In the genomic region with DNA sequence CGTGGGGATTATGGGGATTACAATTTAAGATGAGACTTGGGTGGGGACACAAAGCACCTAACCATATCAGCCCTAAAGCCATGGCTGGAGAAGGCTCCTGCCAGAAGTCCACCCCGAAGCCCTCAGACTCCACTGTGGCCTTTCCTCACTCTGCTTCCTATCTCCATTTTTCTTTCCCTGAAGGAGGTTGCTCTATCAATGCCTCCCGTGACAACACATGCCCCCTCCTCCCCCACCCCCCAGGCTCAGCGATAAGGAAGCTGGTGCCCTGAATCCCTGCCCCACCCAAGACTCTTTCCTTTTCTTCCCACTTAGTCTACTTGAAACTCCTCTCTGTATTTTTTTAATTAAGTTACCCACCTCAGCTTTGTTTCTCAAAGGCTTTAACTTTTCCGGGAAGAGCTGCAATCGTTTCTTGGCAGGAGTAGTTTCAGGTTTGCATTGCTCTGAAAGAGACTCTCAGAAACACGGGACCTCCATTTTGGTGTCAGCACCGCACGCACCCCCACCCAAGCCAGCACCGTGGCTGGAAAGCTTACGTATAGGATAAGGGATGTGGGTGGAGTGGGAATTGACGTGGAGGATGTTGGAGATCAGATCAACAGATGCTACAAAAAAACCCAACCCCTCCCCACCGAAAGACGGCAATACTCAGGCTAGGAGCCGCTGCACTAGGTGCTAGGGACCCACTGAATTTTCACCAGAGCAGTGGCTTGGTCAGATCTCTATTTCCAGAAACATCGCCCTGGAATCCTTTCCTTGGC, we compare ENCODE assay signal across 8 cellular contexts. TPM values are rescaled to one million over a fixed set of nuclear protein-coding genes. Genes with fewer than 3 reads are reported as not detected.
A peak's percentile ranks its signal among the peaks of the same experiment; 100 is the strongest.
DNase-seq lines count a peak whose midpoint lies in the region; ATAC-seq, FAIRE-seq and TF ChIP-seq lines count a peak whose summit lies in the region.

No MANE protein-coding gene starts in this region.

- peaks cover 3 to 5% of the 10 kb centered on the region in 2 donors for H3K4me1 ChIP-seq in kidney (ENCODE audit: control insufficient read depth in 1 of 2, insufficient read depth in 1 of 2, low read depth in 1 of 2, low read length in 2 of 2)

- peak overlapping the region; percentile 85 for H3K4me3 Mint-ChIP-seq in activated T-cell treated with anti-CD3 and anti-CD28 coated beads, Interleukin-2, amount 50 U/mL, for 24 hours
- H3K4me3 Mint-ChIP-seq in MCF 10A (ENCODE audit: unreplicated experiment), result peak overlapping the region; percentile 90

- H3K9ac ChIP-seq in kidney (ENCODE audit: low read length in 2 of 2), result peak overlapping the region; percentile 41 to 84

- intact Hi-C loops in MCF 10A (cut with micrococcal nuclease), result no loop called here
- intact Hi-C loops in kidney (cut with DNase I), result no loop called here

- CTCF ChIA-PET in MCF 10A (lab: Yijun Ruan, JAX), result interaction anchor here (0.7 kb wide), 1 partner anchor 9 kb away, joined by 3 read pairs; no protein-coding TSS in a partner anchor

- DNase-seq in activated T-cell treated with anti-CD3 and anti-CD28 coated beads, Interleukin-2, amount 50 U/mL, for 24 hours, result peak; percentile 51
- DNase-seq in activated T-cell treated with anti-CD3 and anti-CD28 coated beads, Interleukin-2, amount 50 U/mL, for 1 hour, result no peak
- DNase-seq in NCI-H82 treated with DMSO at 0.1 percent for 48 hours (lab: John Stamatoyannopoulos, UW; ENCODE audit: unreplicated experiment), result peak; percentile 40
- no peak for DNase-seq in MCF 10A (ENCODE audit: unreplicated experiment)
- peak; percentile 29 for DNase-seq in kidney
- peak; percentile 19 for DNase-seq in stimulated activated naive CD4-positive, alpha-beta T cell treated with Interleukin-2 at 50 U/mL for 16 hours (lab: John Stamatoyannopoulos, UW)
- no peak for DNase-seq in SIG-M5 treated with dmso at 0.1 percent for 504 hours (lab: John Stamatoyannopoulos, UW; ENCODE audit: unreplicated experiment)

- no peak for FAIRE-seq in kidney (lab: Jason Lieb, UNC)

- peaks cover 23% of the 10 kb centered on the region for H3K36me3 Mint-ChIP-seq in activated T-cell treated with anti-CD3 and anti-CD28 coated beads, Interleukin-2, amount 50 U/mL, for 24 hours (ENCODE audit: low read depth)
- H3K36me3 Mint-ChIP-seq in MCF 10A (ENCODE audit: insufficient read depth, unreplicated experiment), result peaks cover 6% of the 10 kb centered on the region

- H3K27ac Mint-ChIP-seq in activated T-cell treated with anti-CD3 and anti-CD28 coated beads, Interleukin-2, amount 50 U/mL, for 24 hours, result peak overlapping the region; percentile 89
- H3K27ac Mint-ChIP-seq in MCF 10A (ENCODE audit: low read depth, unreplicated experiment), result peak overlapping the region; percentile 27

- no TSS peak for BruUV-seq in MCF 10A (replicated peaks; lab: Mats Ljungman, UMichigan)

- H3K9me3 Mint-ChIP-seq in activated T-cell treated with anti-CD3 and anti-CD28 coated beads, Interleukin-2, amount 50 U/mL, for 24 hours, result peaks cover 4% of the 10 kb centered on the region
- no peaks in the 10 kb centered on the region for H3K9me3 Mint-ChIP-seq in MCF 10A (ENCODE audit: unreplicated experiment)

- peak overlapping the region; percentile 85 to 94 for H3K4me3 ChIP-seq in kidney (ENCODE audit: low read length in 2 of 2)

- no peaks in the 10 kb centered on the region for H3K36me3 ChIP-seq in kidney (ENCODE audit: control insufficient read depth in 1 of 2, insufficient read depth in 2 of 2, low read length in 2 of 2)

- no peak for ATAC-seq in HG03039 (IDR thresholded peaks at IDR 0.05; ENCODE audit: unreplicated experiment)

- H3K27me3 Mint-ChIP-seq in activated T-cell treated with anti-CD3 and anti-CD28 coated beads, Interleukin-2, amount 50 U/mL, for 24 hours, result peaks cover 23% of the 10 kb centered on the region
- H3K27me3 Mint-ChIP-seq in MCF 10A (ENCODE audit: insufficient read depth, unreplicated experiment), result no peaks in the 10 kb centered on the region

- peaks cover 29% of the 10 kb centered on the region for H3K4me1 Mint-ChIP-seq in activated T-cell treated with anti-CD3 and anti-CD28 coated beads, Interleukin-2, amount 50 U/mL, for 24 hours (ENCODE audit: low read depth)
- peaks cover 5% of the 10 kb centered on the region for H3K4me1 Mint-ChIP-seq in MCF 10A (ENCODE audit: insufficient read depth, unreplicated experiment)

- H3K9me3 ChIP-seq in kidney (ENCODE audit: control insufficient read depth in 1 of 2, low read length in 2 of 2), result no peaks in the 10 kb centered on the region

- POLR2A ChIA-PET in MCF 10A (lab: Yijun Ruan, JAX), result interaction anchor here (0.7 to 1.4 kb wide), 2 partner anchors 257 to 322 kb away, joined by 3 read pairs; a partner anchor contains a TSS

- no peak for TF ChIP-seq CTCF in MCF 10A (IDR thresholded peaks at IDR 0.05; ENCODE audit: unreplicated experiment)
- TF ChIP-seq CTCF in kidney (IDR thresholded peaks at IDR 0.05; ENCODE audit: borderline replicate concordance, extremely low read depth, insufficient read depth), result no peak

- peak overlapping the region in 1 of 2 donors; percentile 54 for H3K27ac ChIP-seq in kidney (ENCODE audit: low read depth in 2 of 2, low read length in 2 of 2)

RNA-seq across cellular contexts. Expression of a gene that starts 15.2 kb away (rescaled TPM):
- total RNA-seq in MCF 10A (2022) (not detected in 2 replicates), kidney (25.3 TPM)
- 102 TPM for polyA plus RNA-seq in kidney (ENCODE audit: insufficient read depth, low read depth, low replicate concordance)

RNA-seq across cellular contexts. Expression of a gene that starts 55.9 kb away (rescaled TPM):
- total RNA-seq in MCF 10A (2022) (20.7 and 23.5 TPM in 2 replicates), kidney (27.6 TPM)
- polyA plus RNA-seq in kidney (ENCODE audit: insufficient read depth, low read depth, low replicate concordance), result 4.4 TPM

Comparison
In these comparisons a context has a peak if more than half of its experiments do, and no peak if none do; other contexts are left out.
1. DNase-seq: peak in activated T-cell treated with anti-CD3 and anti-CD28 coated beads, Interleukin-2, amount 50 U/mL, for 24 hours (single experiment), NCI-H82 treated with DMSO at 0.1 percent for 48 hours (single experiment), kidney (single experiment) and stimulated activated naive CD4-positive, alpha-beta T cell treated with Interleukin-2 at 50 U/mL for 16 hours (single experiment); none in activated T-cell treated with anti-CD3 and anti-CD28 coated beads, Interleukin-2, amount 50 U/mL, for 1 hour (single experiment), MCF 10A (single experiment) and SIG-M5 treated with dmso at 0.1 percent for 504 hours (single experiment).
2. RNA of a gene that starts 15.2 kb away (total RNA-seq): 25.3 TPM in kidney (single experiment); not detected in MCF 10A; every median in the first group is over 10 times any median in the second.